8 cellular contexts compared by ENCODE assay signal in genomic region chr1:213938776-213939175, GRCh38.
"Had no signal": no experiment of that assay in that cellular context is flagged by ENCODE, and none has a peak within 500 bp of the region (broad histone marks: within the 10 kb centered on the region; RNA-seq: fewer than 3 reads in every experiment).

No MANE protein-coding gene starts in this region.

- H3K4me3 Mint-ChIP-seq: HFFc6, IgD-negative memory B cell had no signal

- H3K27ac ChIP-seq: KMS-11 had no signal

- H3K4me2 ChIP-seq: KMS-11 had no signal

- DNase-seq: GOT3, H7, HFFc6, KBM-7 had no signal

- H3K4me3 ChIP-seq: HAP-1 had no signal

- H3K27ac Mint-ChIP-seq: HFFc6, IgD-negative memory B cell had no signal

- H3K4me1 ChIP-seq: HAP-1 had no signal

- H3K9ac ChIP-seq: KMS-11 had no signal

- H3K4me1 Mint-ChIP-seq: IgD-negative memory B cell had no signal

- H3K36me3 ChIP-seq: HAP-1 had no signal

- ATAC-seq: HCT116 had no signal

- H3K9me3 ChIP-seq: HAP-1 had no signal
